18 cellular contexts compared by ENCODE assay signal in the genomic region with DNA sequence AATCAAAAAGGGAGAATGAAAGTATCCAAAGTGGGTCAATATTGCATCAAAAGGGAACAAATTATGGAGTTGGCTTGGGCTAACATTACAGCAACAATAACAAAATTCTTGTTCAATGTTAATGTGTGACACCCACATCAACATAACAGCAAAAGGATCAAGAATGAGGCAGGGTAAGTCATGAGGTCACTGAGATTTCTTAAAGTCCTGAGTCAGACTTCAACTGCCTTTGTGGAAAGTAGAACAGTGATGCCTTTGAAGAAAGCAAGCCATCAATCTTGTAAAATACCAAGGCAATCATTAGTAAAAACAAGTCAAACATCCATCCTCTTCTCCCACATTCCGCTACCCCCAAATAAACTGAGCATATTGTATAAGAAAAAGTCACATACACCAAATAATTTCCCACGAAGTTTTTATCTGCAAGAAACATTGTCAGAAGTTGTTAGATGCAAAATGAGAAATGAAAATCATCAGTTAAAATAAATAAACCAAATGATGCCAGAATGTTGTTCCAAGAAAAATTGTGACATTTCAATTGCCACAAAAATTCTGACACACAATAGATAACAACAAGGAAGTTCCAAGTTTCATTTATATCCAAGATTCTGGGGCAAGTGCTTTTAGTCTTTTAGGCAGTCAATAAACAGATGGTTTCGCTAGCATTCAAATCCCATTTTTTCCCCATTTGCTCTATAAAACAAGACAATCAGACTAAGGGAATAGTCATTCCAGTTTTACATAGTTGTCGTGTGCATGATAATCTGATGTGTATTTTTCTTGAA.
DNase-seq lines count a peak whose midpoint lies in the region; ATAC-seq and TF ChIP-seq lines count a peak whose summit lies in the region.
"Had no signal": no experiment of that assay in that cellular context is flagged by ENCODE, and none has a peak within 500 bp of the region (broad histone marks: within the 10 kb centered on the region; RNA-seq: fewer than 3 reads in every experiment).

No MANE protein-coding gene starts in this region.

- POLR2A ChIA-PET in SK-N-SH (lab: Yijun Ruan, JAX) = no interaction called here

- H3K9me3 ChIP-seq in SK-N-SH (no peaks in the 10 kb centered on the region), neuronal stem cell (replicated peaks in 1 of 2; ENCODE audit: control insufficient read depth in 2 of 2, insufficient read depth in 1 of 2, low read depth in 1 of 2, low read length in 2 of 2) (no peaks in the 10 kb centered on the region), uterus (no peaks in the 10 kb centered on the region), vagina (no peaks in the 10 kb centered on the region), mucosa of descending colon (no peaks in the 10 kb centered on the region)
- H3K9me3 ChIP-seq: thoracic aorta had no signal

- H3K9ac ChIP-seq in SK-N-SH = no peak overlapping the region
- H3K9ac ChIP-seq in neuronal stem cell (ENCODE audit: low read depth, low read length, poor library complexity) = no peak overlapping the region

- H3K79me1 ChIP-seq in neuronal stem cell (ENCODE audit: low read depth, low read length) = no peaks in the 10 kb centered on the region

- peak overlapping the region in 1 of 2 experiments; percentile 6; a peak in 1 of 4 replicates for H3K27ac ChIP-seq in SK-N-SH (ENCODE audit: low read depth in 2 of 2, low read length in 1 of 2)
- H3K27ac ChIP-seq in neuronal stem cell (replicated peaks; ENCODE audit: low read length) = no peak overlapping the region
- H3K27ac ChIP-seq in uterus = no peak overlapping the region
- no peak overlapping the region for H3K27ac ChIP-seq in vagina
- H3K27ac ChIP-seq: brain microvascular endothelial cell, thoracic aorta had no signal

- no peak overlapping the region for H2BK5ac ChIP-seq in neuronal stem cell (ENCODE audit: low read length)

- no peaks in the 10 kb centered on the region for H3K36me3 ChIP-seq in SK-N-SH (replicated peaks in 1 of 2; ENCODE audit: control insufficient read depth in 1 of 2, insufficient read depth in 2 of 2, low read length in 1 of 2)
- no peaks in the 10 kb centered on the region for H3K36me3 ChIP-seq in neuronal stem cell (replicated peaks in 1 of 2; ENCODE audit: control insufficient read depth in 2 of 2, insufficient read depth in 2 of 2, low read length in 2 of 2)
- H3K36me3 ChIP-seq in uterus = no peaks in the 10 kb centered on the region
- H3K36me3 ChIP-seq in vagina = no peaks in the 10 kb centered on the region
- no peaks in the 10 kb centered on the region for H3K36me3 ChIP-seq in mucosa of descending colon (ENCODE audit: low read depth)
- H3K36me3 ChIP-seq: brain microvascular endothelial cell, thoracic aorta had no signal

- H2BK120ac ChIP-seq in neuronal stem cell (ENCODE audit: low read depth, low read length) = no peak overlapping the region

- DNase-seq in AG20443 (ENCODE audit: low spot score) (peak; percentile 22), SK-N-SH (no peak), fibroblast of peridontal ligament (ENCODE audit: extremely low read depth) (peak; percentile 59), neuronal stem cell (ENCODE audit: low spot score) (peak; percentile 8), uterus (no peak), vagina (ENCODE audit: extremely low spot score in 2 of 2) (no peak), mucosa of descending colon (no peak)
- DNase-seq: activated CD8-positive, alpha-beta T cell treated with anti-CD3 and anti-CD28 coated beads for 36 hours; activated effector memory CD4-positive, alpha-beta T cell treated with anti-CD3 and anti-CD28 coated beads, Interleukin-2, amount 50 U/mL, for 16 hours; brain microvascular endothelial cell; effector CD4-positive, alpha-beta T cell; glutamatergic neuron; Karpas-422; NCI-H1436 treated with DMSO at 0.1 percent for 48 hours; NCI-H510A; stimulated activated CD4-positive, alpha-beta T cell treated with anti-CD3 and anti-CD28 coated beads, Interleukin-1b, Interleukin-23, amount 100 ng/mL, for 48 hours had no signal

- H2BK15ac ChIP-seq in neuronal stem cell (ENCODE audit: low read length) = no peak overlapping the region

- TF ChIP-seq CTCF in SK-N-SH (IDR thresholded peaks at IDR 0.05) (no peak), uterus (IDR thresholded peaks at IDR 0.05) (no peak), vagina (IDR thresholded peaks at IDR 0.05) (no peak), mucosa of descending colon (IDR thresholded peaks at IDR 0.05) (no peak)

- H2AFZ ChIP-seq in SK-N-SH (ENCODE audit: low read depth) (no peak overlapping the region), neuronal stem cell (ENCODE audit: low read length) (no peak overlapping the region)

- H3K18ac ChIP-seq in neuronal stem cell (ENCODE audit: low read length) = no peak overlapping the region

- no peaks in the 10 kb centered on the region for H3K9me2 ChIP-seq in SK-N-SH

- H3K23ac ChIP-seq in neuronal stem cell (ENCODE audit: low read depth, low read length, poor library complexity) = no peak overlapping the region

- CTCF ChIA-PET in SK-N-SH (lab: Yijun Ruan, JAX) = no interaction called here

- no peaks in the 10 kb centered on the region for H3F3A ChIP-seq in SK-N-SH (replicated peaks; ENCODE audit: insufficient read depth)

- no peak overlapping the region for H4K91ac ChIP-seq in neuronal stem cell (ENCODE audit: low read depth, low read length, poor library complexity)

- no peak overlapping the region for H3K4me3 ChIP-seq in SK-N-SH (ENCODE audit: low read depth in 2 of 2, low read length in 1 of 2)
- H3K4me3 ChIP-seq in neuronal stem cell (ENCODE audit: low read length in 2 of 2) = no peak overlapping the region
- H3K4me3 ChIP-seq in uterus = no peak overlapping the region
- H3K4me3 ChIP-seq in vagina = no peak overlapping the region
- no peak overlapping the region for H3K4me3 ChIP-seq in mucosa of descending colon
- H3K4me3 ChIP-seq: thoracic aorta had no signal

- TF ChIP-seq POLR2A in uterus (IDR thresholded peaks at IDR 0.05) (no peak), vagina (IDR thresholded peaks at IDR 0.05) (no peak)

- intact Hi-C loops in uterus (cut with DNase I; ENCODE audit: low total_unique reads) = no loop called here
- intact Hi-C loops in vagina (cut with DNase I) = no loop called here
- intact Hi-C loops in mucosa of descending colon (cut with DNase I, micrococcal nuclease) = no loop called here

- ATAC-seq in HG03571 (IDR thresholded peaks at IDR 0.05; ENCODE audit: unreplicated experiment) (no peak), mucosa of descending colon (no peak)
- ATAC-seq: activated CD8-positive, alpha-beta T cell treated with anti-CD3 and anti-CD28 coated beads for 36 hours had no signal

- no peak for TF ChIP-seq EP300 in SK-N-SH (IDR thresholded peaks at IDR 0.05; ENCODE audit: borderline replicate concordance in 1 of 2, low read depth in 1 of 2, low read length in 1 of 2)

- H3K4me2 ChIP-seq in SK-N-SH = no peak overlapping the region
- H3K4me2 ChIP-seq in neuronal stem cell (ENCODE audit: insufficient read depth, low read length, poor library complexity, severe bottlenecking) = no peak overlapping the region

- no peak overlapping the region for H2AK5ac ChIP-seq in neuronal stem cell (ENCODE audit: low read depth, low read length)

- H2BK12ac ChIP-seq in neuronal stem cell (ENCODE audit: low read length) = no peak overlapping the region

- WGBS in SK-N-SH (ENCODE audit: low lambda C conversion rate) = 74% methylated on average over 4 of the region's 4 CpGs
- WGBS in neuronal stem cell (ENCODE audit: extremely low coverage in 2 of 2, insufficient read length in 2 of 2, insufficient replicate concordance in 1 of 2), 2 donors = 100% methylated on average over 1 of the region's 4 CpGs; no CpG with 5 or more reads in 1 of the 2 donors

- no peaks in the 10 kb centered on the region; a peak in 1 of 4 replicates for H3K4me1 ChIP-seq in SK-N-SH (ENCODE audit: control insufficient read depth in 1 of 2, insufficient read depth in 2 of 2, low read depth in 1 of 2, low read length in 1 of 2)
- H3K4me1 ChIP-seq in neuronal stem cell (ENCODE audit: control insufficient read depth in 2 of 2, insufficient read depth in 1 of 2, low read depth in 1 of 2, low read length in 2 of 2) = peaks cover 2 to 14% of the 10 kb centered on the region in 2 donors
- H3K4me1 ChIP-seq in uterus = peaks cover 4 to 7% of the 10 kb centered on the region in 2 donors
- H3K4me1 ChIP-seq in vagina = peaks cover 17% of the 10 kb centered on the region
- H3K4me1 ChIP-seq in mucosa of descending colon (ENCODE audit: low read depth) = no peaks in the 10 kb centered on the region

- H3K27me3 ChIP-seq in SK-N-SH (ENCODE audit: insufficient read depth) (no peaks in the 10 kb centered on the region), neuronal stem cell (ENCODE audit: control insufficient read depth in 3 of 3, insufficient read depth in 3 of 3, low read depth in 1 of 3, low read length in 3 of 3) (no peaks in the 10 kb centered on the region), uterus (no peaks in the 10 kb centered on the region), vagina (no peaks in the 10 kb centered on the region)
- H3K27me3 ChIP-seq: brain microvascular endothelial cell had no signal

- H3K14ac ChIP-seq in neuronal stem cell (ENCODE audit: low read length) = no peak overlapping the region

- TF ChIP-seq RAD21 in SK-N-SH (IDR thresholded peaks at IDR 0.05; ENCODE audit: low read length) = no peak

- H3K79me2 ChIP-seq in SK-N-SH (ENCODE audit: insufficient read depth) = no peaks in the 10 kb centered on the region

- H3K4ac ChIP-seq in neuronal stem cell (ENCODE audit: low read length) = no peak overlapping the region

- H4K20me1 ChIP-seq in SK-N-SH (ENCODE audit: insufficient read depth) = no peaks in the 10 kb centered on the region

- no peak overlapping the region for H4K8ac ChIP-seq in neuronal stem cell (ENCODE audit: low read depth, low read length)

TF ChIP-seq in SK-N-SH, 30 proteins besides CTCF, POLR2A, EP300 and RAD21:
- TF ChIP-seq, protein P1, sequence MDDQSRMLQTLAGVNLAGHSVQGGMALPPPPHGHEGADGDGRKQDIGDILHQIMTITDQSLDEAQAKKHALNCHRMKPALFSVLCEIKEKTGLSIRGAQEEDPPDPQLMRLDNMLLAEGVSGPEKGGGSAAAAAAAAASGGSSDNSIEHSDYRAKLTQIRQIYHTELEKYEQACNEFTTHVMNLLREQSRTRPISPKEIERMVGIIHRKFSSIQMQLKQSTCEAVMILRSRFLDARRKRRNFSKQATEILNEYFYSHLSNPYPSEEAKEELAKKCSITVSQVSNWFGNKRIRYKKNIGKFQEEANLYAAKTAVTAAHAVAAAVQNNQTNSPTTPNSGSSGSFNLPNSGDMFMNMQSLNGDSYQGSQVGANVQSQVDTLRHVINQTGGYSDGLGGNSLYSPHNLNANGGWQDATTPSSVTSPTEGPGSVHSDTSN (IDR thresholded peaks at IDR 0.05) = 0 out of 2 replicates have a peak, but pooled peaks have one; percentile 20
- TF ChIP-seq, protein P2, sequence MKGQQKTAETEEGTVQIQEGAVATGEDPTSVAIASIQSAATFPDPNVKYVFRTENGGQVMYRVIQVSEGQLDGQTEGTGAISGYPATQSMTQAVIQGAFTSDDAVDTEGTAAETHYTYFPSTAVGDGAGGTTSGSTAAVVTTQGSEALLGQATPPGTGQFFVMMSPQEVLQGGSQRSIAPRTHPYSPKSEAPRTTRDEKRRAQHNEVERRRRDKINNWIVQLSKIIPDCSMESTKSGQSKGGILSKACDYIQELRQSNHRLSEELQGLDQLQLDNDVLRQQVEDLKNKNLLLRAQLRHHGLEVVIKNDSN (IDR thresholded peaks at IDR 0.05; ENCODE audit: borderline replicate concordance, low read depth) = no peak

Comparison
In these comparisons a context has a peak if more than half of its experiments do, and no peak if none do; other contexts are left out.
1. DNase-seq: peak in AG20443 (single experiment), fibroblast of peridontal ligament (single experiment) and neuronal stem cell (single experiment); none in SK-N-SH (single experiment), uterus (0 of 2), vagina (0 of 2) and mucosa of descending colon (0 of 3).